ENCODE assay signal across 1 cellular context in the genomic region with DNA sequence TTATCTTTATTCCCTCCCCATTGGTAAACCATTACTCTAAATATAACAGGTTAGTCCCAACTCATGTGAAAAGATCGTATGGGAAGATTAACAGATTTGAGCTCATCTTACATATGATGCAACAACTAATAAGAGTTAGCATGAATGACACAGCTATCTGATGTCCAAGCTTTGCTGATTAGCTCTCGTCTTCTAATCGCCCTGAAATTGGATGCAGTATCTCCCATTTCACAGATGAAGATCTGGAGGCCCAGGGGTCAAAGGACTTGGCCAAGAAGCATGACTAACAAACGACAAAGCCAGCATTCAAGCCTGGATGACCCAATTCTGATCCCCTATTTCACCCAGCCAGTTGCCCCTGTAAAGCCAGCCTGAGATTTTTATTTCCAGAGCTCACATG.
TF ChIP-seq lines count a peak whose summit lies in the region.

No MANE protein-coding gene starts in this region.

TF ChIP-seq in K562, 482 proteins besides CTCF, POLR2A, EP300 and RAD21 (continued from another document and continues in another):
- TF ChIP-seq, protein P1, sequence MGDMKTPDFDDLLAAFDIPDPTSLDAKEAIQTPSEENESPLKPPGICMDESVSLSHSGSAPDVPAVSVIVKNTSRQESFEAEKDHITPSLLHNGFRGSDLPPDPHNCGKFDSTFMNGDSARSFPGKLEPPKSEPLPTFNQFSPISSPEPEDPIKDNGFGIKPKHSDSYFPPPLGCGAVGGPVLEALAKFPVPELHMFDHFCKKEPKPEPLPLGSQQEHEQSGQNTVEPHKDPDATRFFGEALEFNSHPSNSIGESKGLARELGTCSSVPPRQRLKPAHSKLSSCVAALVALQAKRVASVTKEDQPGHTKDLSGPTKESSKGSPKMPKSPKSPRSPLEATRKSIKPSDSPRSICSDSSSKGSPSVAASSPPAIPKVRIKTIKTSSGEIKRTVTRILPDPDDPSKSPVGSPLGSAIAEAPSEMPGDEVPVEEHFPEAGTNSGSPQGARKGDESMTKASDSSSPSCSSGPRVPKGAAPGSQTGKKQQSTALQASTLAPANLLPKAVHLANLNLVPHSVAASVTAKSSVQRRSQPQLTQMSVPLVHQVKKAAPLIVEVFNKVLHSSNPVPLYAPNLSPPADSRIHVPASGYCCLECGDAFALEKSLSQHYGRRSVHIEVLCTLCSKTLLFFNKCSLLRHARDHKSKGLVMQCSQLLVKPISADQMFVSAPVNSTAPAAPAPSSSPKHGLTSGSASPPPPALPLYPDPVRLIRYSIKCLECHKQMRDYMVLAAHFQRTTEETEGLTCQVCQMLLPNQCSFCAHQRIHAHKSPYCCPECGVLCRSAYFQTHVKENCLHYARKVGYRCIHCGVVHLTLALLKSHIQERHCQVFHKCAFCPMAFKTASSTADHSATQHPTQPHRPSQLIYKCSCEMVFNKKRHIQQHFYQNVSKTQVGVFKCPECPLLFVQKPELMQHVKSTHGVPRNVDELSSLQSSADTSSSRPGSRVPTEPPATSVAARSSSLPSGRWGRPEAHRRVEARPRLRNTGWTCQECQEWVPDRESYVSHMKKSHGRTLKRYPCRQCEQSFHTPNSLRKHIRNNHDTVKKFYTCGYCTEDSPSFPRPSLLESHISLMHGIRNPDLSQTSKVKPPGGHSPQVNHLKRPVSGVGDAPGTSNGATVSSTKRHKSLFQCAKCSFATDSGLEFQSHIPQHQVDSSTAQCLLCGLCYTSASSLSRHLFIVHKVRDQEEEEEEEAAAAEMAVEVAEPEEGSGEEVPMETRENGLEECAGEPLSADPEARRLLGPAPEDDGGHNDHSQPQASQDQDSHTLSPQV (IDR thresholded peaks at IDR 0.05) = no peak
- TF ChIP-seq JUND (IDR thresholded peaks at IDR 0.05; ENCODE audit: borderline replicate concordance, low read depth, low read length) = peak; percentile 34; the same call in 1 of the 2 replicates
- no peak for TF ChIP-seq JUND (tag; IDR thresholded peaks at IDR 0.05; ENCODE audit: borderline replicate concordance, low read depth, low read length)
- no peak for TF ChIP-seq ZNF644 (tag; IDR thresholded peaks at IDR 0.05; ENCODE audit: low read depth)
- no peak for TF ChIP-seq ILF3 (IDR thresholded peaks at IDR 0.05; ENCODE audit: borderline replicate concordance)
- no peak for TF ChIP-seq PHB (CRISPR knock-in tag; IDR thresholded peaks at IDR 0.05)
- no peak for TF ChIP-seq DMBX1 (CRISPR knock-in tag; IDR thresholded peaks at IDR 0.05; ENCODE audit: borderline replicate concordance)
- TF ChIP-seq CEBPG (CRISPR knock-in tag; IDR thresholded peaks at IDR 0.05) = peak; percentile 58
- TF ChIP-seq CEBPG (tag; conservative IDR thresholded peaks at IDR 0.05 in 1 of 2, IDR thresholded peaks at IDR 0.05 in 1 of 2) = peak; percentile 90 to 94
- TF ChIP-seq SETDB1 (IDR thresholded peaks at IDR 0.05; ENCODE audit: low read length) = no peak
- TF ChIP-seq SREBF2 (CRISPR knock-in tag; IDR thresholded peaks at IDR 0.05) = no peak
- TF ChIP-seq NFRKB (IDR thresholded peaks at IDR 0.05; ENCODE audit: low read depth) = no peak
- peak; percentile 45 for TF ChIP-seq FOSL1 (tag; conservative IDR thresholded peaks at IDR 0.05)
- no peak for TF ChIP-seq STAT5B (CRISPR knock-in tag; IDR thresholded peaks at IDR 0.05)
- no peak for TF ChIP-seq ZNF165 (CRISPR knock-in tag; IDR thresholded peaks at IDR 0.05; ENCODE audit: borderline replicate concordance)
- peak; percentile 39 for TF ChIP-seq RBM25 (IDR thresholded peaks at IDR 0.05; ENCODE audit: low read depth, low read length, severe bottlenecking)
- TF ChIP-seq ADNP (tag; IDR thresholded peaks at IDR 0.05) = peak; percentile 77; the same call in 1 of the 2 replicates
- TF ChIP-seq, protein P2, sequence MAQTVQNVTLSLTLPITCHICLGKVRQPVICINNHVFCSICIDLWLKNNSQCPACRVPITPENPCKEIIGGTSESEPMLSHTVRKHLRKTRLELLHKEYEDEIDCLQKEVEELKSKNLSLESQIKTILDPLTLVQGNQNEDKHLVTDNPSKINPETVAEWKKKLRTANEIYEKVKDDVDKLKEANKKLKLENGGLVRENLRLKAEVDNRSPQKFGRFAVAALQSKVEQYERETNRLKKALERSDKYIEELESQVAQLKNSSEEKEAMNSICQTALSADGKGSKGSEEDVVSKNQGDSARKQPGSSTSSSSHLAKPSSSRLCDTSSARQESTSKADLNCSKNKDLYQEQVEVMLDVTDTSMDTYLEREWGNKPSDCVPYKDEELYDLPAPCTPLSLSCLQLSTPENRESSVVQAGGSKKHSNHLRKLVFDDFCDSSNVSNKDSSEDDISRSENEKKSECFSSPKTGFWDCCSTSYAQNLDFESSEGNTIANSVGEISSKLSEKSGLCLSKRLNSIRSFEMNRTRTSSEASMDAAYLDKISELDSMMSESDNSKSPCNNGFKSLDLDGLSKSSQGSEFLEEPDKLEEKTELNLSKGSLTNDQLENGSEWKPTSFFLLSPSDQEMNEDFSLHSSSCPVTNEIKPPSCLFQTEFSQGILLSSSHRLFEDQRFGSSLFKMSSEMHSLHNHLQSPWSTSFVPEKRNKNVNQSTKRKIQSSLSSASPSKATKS (CRISPR knock-in tag; IDR thresholded peaks at IDR 0.05) = no peak
- TF ChIP-seq SP1 (CRISPR knock-in tag; IDR thresholded peaks at IDR 0.05) = no peak
- no peak for TF ChIP-seq POLR2AphosphoS5 (IDR thresholded peaks at IDR 0.05; ENCODE audit: control insufficient read depth, insufficient read depth, low read depth, low read length)
- TF ChIP-seq ZNF282 (CRISPR knock-in tag; IDR thresholded peaks at IDR 0.05) = no peak
- no peak for TF ChIP-seq MCM3 (IDR thresholded peaks at IDR 0.05)
- no peak for TF ChIP-seq GTF2F1 (IDR thresholded peaks at IDR 0.05; ENCODE audit: low read depth, low read length)
- 0 out of 2 replicates have a peak, but pooled peaks have one; percentile 30 for TF ChIP-seq CTBP1 (IDR thresholded peaks at IDR 0.05; ENCODE audit: borderline replicate concordance)
- TF ChIP-seq, protein P3, sequence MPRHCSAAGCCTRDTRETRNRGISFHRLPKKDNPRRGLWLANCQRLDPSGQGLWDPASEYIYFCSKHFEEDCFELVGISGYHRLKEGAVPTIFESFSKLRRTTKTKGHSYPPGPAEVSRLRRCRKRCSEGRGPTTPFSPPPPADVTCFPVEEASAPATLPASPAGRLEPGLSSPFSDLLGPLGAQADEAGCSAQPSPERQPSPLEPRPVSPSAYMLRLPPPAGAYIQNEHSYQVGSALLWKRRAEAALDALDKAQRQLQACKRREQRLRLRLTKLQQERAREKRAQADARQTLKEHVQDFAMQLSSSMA (CRISPR knock-in tag; IDR thresholded peaks at IDR 0.05) = no peak
- TF ChIP-seq SIRT6 (IDR thresholded peaks at IDR 0.05; ENCODE audit: low read depth, low read length) = no peak
- TF ChIP-seq, protein P4, sequence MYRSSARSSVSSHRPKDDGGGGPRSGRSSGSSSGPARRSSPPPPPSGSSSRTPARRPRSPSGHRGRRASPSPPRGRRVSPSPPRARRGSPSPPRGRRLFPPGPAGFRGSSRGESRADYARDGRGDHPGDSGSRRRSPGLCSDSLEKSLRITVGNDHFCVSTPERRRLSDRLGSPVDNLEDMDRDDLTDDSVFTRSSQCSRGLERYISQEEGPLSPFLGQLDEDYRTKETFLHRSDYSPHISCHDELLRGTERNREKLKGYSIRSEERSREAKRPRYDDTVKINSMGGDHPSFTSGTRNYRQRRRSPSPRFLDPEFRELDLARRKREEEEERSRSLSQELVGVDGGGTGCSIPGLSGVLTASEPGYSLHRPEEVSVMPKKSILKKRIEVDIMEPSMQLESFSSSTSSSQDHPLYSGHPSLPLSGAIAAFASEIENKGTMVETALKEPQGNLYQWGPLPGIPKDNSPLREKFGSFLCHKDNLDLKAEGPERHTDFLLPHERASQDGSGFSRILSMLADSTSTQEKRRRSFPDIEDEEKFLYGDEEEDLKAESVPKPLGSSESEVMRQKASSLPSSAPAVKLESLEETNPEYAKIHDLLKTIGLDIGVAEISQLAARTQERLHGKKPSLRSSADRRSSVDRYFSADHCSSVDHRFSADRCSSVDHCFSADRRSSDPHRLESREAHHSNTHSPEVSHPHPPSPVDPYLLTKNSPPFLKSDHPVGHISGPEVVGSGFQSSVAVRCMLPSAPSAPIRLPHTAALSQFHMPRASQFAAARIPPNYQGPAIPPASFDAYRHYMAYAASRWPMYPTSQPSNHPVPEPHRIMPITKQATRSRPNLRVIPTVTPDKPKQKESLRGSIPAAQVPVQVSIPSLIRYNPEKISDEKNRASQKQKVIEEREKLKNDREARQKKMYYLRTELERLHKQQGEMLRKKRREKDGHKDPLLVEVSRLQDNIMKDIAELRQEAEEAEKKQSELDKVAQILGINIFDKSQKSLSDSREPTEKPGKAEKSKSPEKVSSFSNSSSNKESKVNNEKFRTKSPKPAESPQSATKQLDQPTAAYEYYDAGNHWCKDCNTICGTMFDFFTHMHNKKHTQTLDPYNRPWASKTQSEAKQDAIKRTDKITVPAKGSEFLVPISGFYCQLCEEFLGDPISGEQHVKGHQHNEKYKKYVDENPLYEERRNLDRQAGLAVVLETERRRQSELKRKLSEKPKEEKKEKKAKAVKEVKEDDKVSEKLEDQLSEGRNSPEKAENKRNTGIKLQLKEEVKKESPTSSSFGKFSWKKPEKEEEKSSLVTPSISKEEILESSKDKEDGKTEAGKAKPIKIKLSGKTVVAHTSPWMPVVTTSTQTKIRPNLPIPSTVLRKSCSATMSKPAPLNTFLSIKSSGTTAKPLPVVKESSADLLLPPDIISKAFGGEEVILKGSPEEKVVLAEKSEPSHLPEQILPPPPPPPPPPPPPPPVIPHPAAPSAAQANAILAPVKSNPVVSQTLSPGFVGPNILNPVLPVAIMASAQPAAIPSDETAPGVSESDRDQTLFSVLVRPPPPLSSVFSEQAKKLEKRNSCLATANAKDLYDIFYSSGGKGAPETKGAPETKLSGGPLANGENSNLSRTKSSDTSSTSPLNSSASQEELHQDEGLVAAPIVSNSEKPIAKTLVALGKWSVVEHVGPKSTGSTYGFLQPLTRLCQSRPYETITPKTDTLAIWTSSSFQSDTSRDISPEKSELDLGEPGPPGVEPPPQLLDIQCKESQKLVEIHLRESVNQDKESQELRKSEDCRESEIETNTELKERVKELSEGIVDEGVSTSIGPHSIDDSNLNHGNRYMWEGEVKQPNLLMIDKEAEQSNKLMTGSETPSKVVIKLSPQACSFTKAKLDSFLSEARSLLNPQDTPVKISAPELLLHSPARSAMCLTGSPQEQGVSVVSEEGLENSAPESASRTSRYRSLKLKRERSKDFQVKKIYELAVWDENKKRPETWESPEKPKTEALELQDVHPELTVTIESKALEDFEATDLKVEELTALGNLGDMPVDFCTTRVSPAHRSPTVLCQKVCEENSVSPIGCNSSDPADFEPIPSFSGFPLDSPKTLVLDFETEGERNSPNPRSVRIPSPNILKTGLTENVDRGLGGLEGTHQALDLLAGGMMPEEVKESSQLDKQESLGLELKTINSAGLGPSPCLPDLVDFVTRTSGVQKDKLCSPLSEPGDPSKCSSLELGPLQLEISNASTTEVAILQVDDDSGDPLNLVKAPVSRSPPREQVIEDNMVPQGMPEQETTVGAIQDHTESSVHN (IDR thresholded peaks at IDR 0.05; ENCODE audit: borderline replicate concordance in 1 of 2, low read depth in 1 of 2) = no peak
- TF ChIP-seq TRIM24 (IDR thresholded peaks at IDR 0.05) = peak in 1 of 2 experiments; percentile 49; a peak in 1 of 4 replicates
- TF ChIP-seq ESRRA (IDR thresholded peaks at IDR 0.05; ENCODE audit: borderline replicate concordance, low read depth) = peak; percentile 100
- no peak for TF ChIP-seq TGIF2 (CRISPR knock-in tag; IDR thresholded peaks at IDR 0.05)
- TF ChIP-seq, protein P5, sequence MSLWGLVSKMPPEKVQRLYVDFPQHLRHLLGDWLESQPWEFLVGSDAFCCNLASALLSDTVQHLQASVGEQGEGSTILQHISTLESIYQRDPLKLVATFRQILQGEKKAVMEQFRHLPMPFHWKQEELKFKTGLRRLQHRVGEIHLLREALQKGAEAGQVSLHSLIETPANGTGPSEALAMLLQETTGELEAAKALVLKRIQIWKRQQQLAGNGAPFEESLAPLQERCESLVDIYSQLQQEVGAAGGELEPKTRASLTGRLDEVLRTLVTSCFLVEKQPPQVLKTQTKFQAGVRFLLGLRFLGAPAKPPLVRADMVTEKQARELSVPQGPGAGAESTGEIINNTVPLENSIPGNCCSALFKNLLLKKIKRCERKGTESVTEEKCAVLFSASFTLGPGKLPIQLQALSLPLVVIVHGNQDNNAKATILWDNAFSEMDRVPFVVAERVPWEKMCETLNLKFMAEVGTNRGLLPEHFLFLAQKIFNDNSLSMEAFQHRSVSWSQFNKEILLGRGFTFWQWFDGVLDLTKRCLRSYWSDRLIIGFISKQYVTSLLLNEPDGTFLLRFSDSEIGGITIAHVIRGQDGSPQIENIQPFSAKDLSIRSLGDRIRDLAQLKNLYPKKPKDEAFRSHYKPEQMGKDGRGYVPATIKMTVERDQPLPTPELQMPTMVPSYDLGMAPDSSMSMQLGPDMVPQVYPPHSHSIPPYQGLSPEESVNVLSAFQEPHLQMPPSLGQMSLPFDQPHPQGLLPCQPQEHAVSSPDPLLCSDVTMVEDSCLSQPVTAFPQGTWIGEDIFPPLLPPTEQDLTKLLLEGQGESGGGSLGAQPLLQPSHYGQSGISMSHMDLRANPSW (CRISPR knock-in tag; IDR thresholded peaks at IDR 0.05) = no peak
- no peak for TF ChIP-seq TAF1 (IDR thresholded peaks at IDR 0.05; ENCODE audit: control insufficient read depth, extremely low read depth, insufficient read depth, low read length, severe bottlenecking)
- TF ChIP-seq, protein P6, sequence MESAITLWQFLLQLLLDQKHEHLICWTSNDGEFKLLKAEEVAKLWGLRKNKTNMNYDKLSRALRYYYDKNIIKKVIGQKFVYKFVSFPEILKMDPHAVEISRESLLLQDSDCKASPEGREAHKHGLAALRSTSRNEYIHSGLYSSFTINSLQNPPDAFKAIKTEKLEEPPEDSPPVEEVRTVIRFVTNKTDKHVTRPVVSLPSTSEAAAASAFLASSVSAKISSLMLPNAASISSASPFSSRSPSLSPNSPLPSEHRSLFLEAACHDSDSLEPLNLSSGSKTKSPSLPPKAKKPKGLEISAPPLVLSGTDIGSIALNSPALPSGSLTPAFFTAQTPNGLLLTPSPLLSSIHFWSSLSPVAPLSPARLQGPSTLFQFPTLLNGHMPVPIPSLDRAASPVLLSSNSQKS (CRISPR knock-in tag; IDR thresholded peaks at IDR 0.05) = no peak
- TF ChIP-seq ZNF780A (CRISPR knock-in tag; IDR thresholded peaks at IDR 0.05) = no peak
- peak; percentile 30; the same call in 1 of the 2 replicates for TF ChIP-seq MTA1 (IDR thresholded peaks at IDR 0.05; ENCODE audit: borderline replicate concordance)
- no peak for TF ChIP-seq ZNF830 (CRISPR knock-in tag; IDR thresholded peaks at IDR 0.05)
- TF ChIP-seq MBD2 (IDR thresholded peaks at IDR 0.05; ENCODE audit: borderline replicate concordance, low read depth) = no peak
- no peak for TF ChIP-seq SRSF3 (IDR thresholded peaks at IDR 0.05; ENCODE audit: insufficient read depth, low read length)
- no peak for TF ChIP-seq STAG1 (CRISPR knock-in tag; IDR thresholded peaks at IDR 0.05; ENCODE audit: borderline replicate concordance)
- TF ChIP-seq RBM22 (IDR thresholded peaks at IDR 0.05; ENCODE audit: low read depth, low read length, poor library complexity, severe bottlenecking) = no peak
- TF ChIP-seq NONO (IDR thresholded peaks at IDR 0.05; ENCODE audit: low read depth in 2 of 2, low read length in 1 of 2) = no peak
- TF ChIP-seq ZNF232 (CRISPR knock-in tag; IDR thresholded peaks at IDR 0.05) = no peak
- no peak for TF ChIP-seq NRF1 (conservative IDR thresholded peaks at IDR 0.05 in 1 of 2, IDR thresholded peaks at IDR 0.05 in 1 of 2)
- no peak for TF ChIP-seq TFAM (CRISPR knock-in tag; conservative IDR thresholded peaks at IDR 0.05)
